8 cellular contexts compared by ENCODE assay signal in the genomic region with DNA sequence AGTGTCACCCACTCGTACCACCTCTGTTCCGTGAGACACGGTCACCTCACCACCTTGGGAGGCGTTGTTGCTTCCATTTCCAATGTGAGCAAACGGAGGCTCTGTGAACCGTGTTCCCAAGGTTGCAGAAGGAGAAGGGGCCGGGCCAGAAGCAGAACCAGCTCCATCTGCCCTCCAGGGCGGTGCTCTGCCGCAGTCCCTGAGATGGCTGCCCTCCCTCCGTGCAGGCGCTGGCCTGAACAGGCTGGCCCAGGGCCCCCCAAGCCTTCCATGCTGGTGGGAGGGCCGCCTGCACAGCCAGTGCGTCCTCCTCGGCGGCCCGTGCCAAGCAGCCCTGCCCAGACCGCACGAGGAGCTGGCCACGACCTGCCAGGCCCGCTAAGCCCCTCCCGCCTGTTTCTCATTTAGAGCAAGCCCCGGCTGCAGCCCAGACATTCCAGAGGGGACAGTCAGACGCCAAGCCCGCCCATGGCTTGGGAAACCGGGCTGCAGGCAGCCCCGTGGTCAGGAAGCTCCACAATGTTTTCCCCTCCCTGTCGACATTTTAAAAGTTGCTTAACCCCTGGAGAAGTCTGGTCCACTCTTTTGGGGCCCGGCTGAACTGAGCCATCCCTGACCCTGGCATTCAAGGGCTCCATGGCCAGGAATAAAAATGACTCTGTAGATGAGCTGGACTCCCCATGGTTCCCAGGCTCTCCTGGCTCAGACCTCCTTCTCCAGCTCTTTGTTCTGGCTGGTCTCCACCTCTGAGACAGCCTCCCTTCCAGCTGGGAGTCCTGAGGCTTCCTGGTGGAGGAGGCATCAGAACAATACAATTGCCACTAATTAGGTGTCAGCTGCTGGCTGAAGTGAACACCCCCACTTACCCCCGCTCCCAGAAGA.
DNase-seq lines count a peak whose midpoint lies in the region; ATAC-seq, FAIRE-seq and TF ChIP-seq lines count a peak whose summit lies in the region.
"Had no signal": no experiment of that assay in that cellular context is flagged by ENCODE, and none has a peak within 500 bp of the region (broad histone marks: within the 10 kb centered on the region; RNA-seq: fewer than 3 reads in every experiment).

No MANE protein-coding gene starts in this region.

- in situ Hi-C loops in HepG2 (cut with HindIII; ENCODE audit: extremely low pct_ligation_motif_present, low pct_unique_long_range_greater_than_20kb), result no loop called here

- TF ChIP-seq RAD21 in HepG2 (CRISPR knock-in tag; IDR thresholded peaks at IDR 0.05), result no peak

- H3K4me1 ChIP-seq in HUES6 (ENCODE audit: control insufficient read depth, insufficient read depth, low read length), result peaks cover 19% of the 10 kb centered on the region
- H3K4me1 ChIP-seq in colonic mucosa, result no peaks in the 10 kb centered on the region
- no peaks in the 10 kb centered on the region for H3K4me1 ChIP-seq in HepG2 (ENCODE audit: insufficient read depth, low read length)
- H3K4me1 ChIP-seq in tibial nerve, result peaks cover 0 to 14% (median 6%) of the 10 kb centered on the region in 4 donors

- no TSS peak for BruUV-seq in HepG2 (replicated peaks; lab: Mats Ljungman, UMichigan)

- peak overlapping the region; percentile 42 for H3K9ac ChIP-seq in HUES6 (ENCODE audit: low read length)
- no peak overlapping the region for H3K9ac ChIP-seq in colonic mucosa (ENCODE audit: low read depth in 2 of 2, low read length in 2 of 2)
- H3K9ac ChIP-seq in HepG2 (ENCODE audit: insufficient read depth, low read depth, low read length), result no peak overlapping the region

- intact Hi-C loops in colonic mucosa (cut with DNase I) (no loop called here), HepG2 (cut with micrococcal nuclease; ENCODE audit: unreplicated experiment) (no loop called here)

- H3K27ac ChIP-seq in HUES6 (ENCODE audit: low read depth, low read length) (peak overlapping the region; percentile 19; the same call in 1 of the 2 replicates), colonic mucosa (peak overlapping the region; percentile 17), HepG2 (ENCODE audit: extremely low read length, insufficient read depth, low read length) (no peak overlapping the region), tibial nerve (peak overlapping the region in 3 of 4 donors; percentile 1 to 84 (median 59))

- H3K4me3 ChIP-seq in HUES6 (ENCODE audit: low read depth, low read length), result peak overlapping the region; percentile 37; the same call in 1 of the 2 replicates
- no peak overlapping the region for H3K4me3 ChIP-seq in colonic mucosa
- H3K4me3 ChIP-seq in HepG2 (replicated peaks in 1 of 3; ENCODE audit: insufficient read depth in 1 of 3, low read depth in 2 of 3, low read length in 3 of 3), result no peak overlapping the region; a peak in 1 of 6 replicates
- peak overlapping the region in 2 of 4 donors; percentile 0 to 30 for H3K4me3 ChIP-seq in tibial nerve
- H3K4me3 ChIP-seq: K562 had no signal

- H3K4me2 ChIP-seq in HepG2 (ENCODE audit: low read depth, low read length), result no peak overlapping the region; the same call in 1 of the 2 replicates

- H3K9me3 ChIP-seq in HUES6 (ENCODE audit: control insufficient read depth, insufficient read depth, low read depth, low read length), result peaks cover 10% of the 10 kb centered on the region; the same call in 1 of the 2 replicates
- H3K9me3 ChIP-seq in colonic mucosa, result no peaks in the 10 kb centered on the region
- no peaks in the 10 kb centered on the region for H3K9me3 ChIP-seq in HepG2 (ENCODE audit: low read length)
- no peaks in the 10 kb centered on the region for H3K9me3 ChIP-seq in tibial nerve

- TF ChIP-seq POLR2A in HepG2 (IDR thresholded peaks at IDR 0.05; ENCODE audit: insufficient read depth in 1 of 2, low read depth in 2 of 2, low read length in 2 of 2) (no peak), tibial nerve (IDR thresholded peaks at IDR 0.05) (no peak)

- TF ChIP-seq EP300 in HepG2 (IDR thresholded peaks at IDR 0.05; ENCODE audit: low read depth in 2 of 2, low read length in 2 of 2) (no peak), HepG2 (CRISPR knock-in tag; IDR thresholded peaks at IDR 0.05; ENCODE audit: borderline replicate concordance) (no peak), tibial nerve (IDR thresholded peaks at IDR 0.05) (peak in 1 of 2 donors; percentile 71)

- H3K36me3 ChIP-seq in HUES6 (ENCODE audit: control insufficient read depth, insufficient read depth, low read length) (no peaks in the 10 kb centered on the region), colonic mucosa (no peaks in the 10 kb centered on the region), HepG2 (replicated peaks in 1 of 2; ENCODE audit: control insufficient read depth in 1 of 2, insufficient read depth in 2 of 2, low read length in 2 of 2) (no peaks in the 10 kb centered on the region), tibial nerve (no peaks in the 10 kb centered on the region)

- CTCF ChIA-PET in HepG2 (lab: Yijun Ruan, JAX; ENCODE audit: low intra/inter-chr PET ratio, low total read pairs), result no interaction called here

- H4K20me1 ChIP-seq in HepG2 (ENCODE audit: insufficient read depth, low read length), result no peaks in the 10 kb centered on the region

- TF ChIP-seq CTCF in colonic mucosa (IDR thresholded peaks at IDR 0.05) (no peak), HepG2 (CRISPR knock-in tag; IDR thresholded peaks at IDR 0.05) (no peak), tibial nerve (IDR thresholded peaks at IDR 0.05) (no peak)

- no peak overlapping the region for H2AFZ ChIP-seq in HepG2 (ENCODE audit: low read length)

- ATAC-seq in HepG2 (peak; percentile 84), HG02852 (IDR thresholded peaks at IDR 0.05; ENCODE audit: unreplicated experiment) (no peak)
- ATAC-seq: K562 had no signal

- POLR2A ChIA-PET in HepG2 (lab: Yijun Ruan, JAX), result no interaction called here

- peak; percentile 67 for DNase-seq in colonic mucosa
- DNase-seq in HepG2 (ENCODE audit: low spot score), result peak; percentile 10
- peak; percentile 63 to 75 for DNase-seq in tibial nerve (ENCODE audit: low spot score in 2 of 2)
- no peak for DNase-seq in NAMALWA (ENCODE audit: low spot score)
- no peak for DNase-seq in NCI-H1092 treated with DMSO at 0.1 percent for 48 hours (lab: John Stamatoyannopoulos, UW)

- WGBS in HepG2 (ENCODE audit: low lambda C conversion rate), result 44% methylated on average over 4 of the region's 29 CpGs
- WGBS in tibial nerve, 2 donors, result 28 to 32% methylated on average over 23 of the region's 29 CpGs

- no peak for FAIRE-seq in HepG2 (lab: Jason Lieb, UNC)
- FAIRE-seq: K562 had no signal

- H3K79me2 ChIP-seq in HepG2 (ENCODE audit: insufficient read depth, low read length), result no peaks in the 10 kb centered on the region

- H3K27me3 ChIP-seq in HUES6 (ENCODE audit: control insufficient read depth, insufficient read depth, low read length), result no peaks in the 10 kb centered on the region
- no peaks in the 10 kb centered on the region for H3K27me3 ChIP-seq in colonic mucosa
- H3K27me3 ChIP-seq in HepG2 (ENCODE audit: control insufficient read depth in 1 of 2, insufficient read depth in 2 of 2, low read length in 2 of 2), result peaks cover 0 to 5% of the 10 kb centered on the region in 2 experiments; a peak in 2 of 5 replicates
- H3K27me3 ChIP-seq in tibial nerve, result no peaks in the 10 kb centered on the region

TF ChIP-seq in HepG2, 621 proteins besides CTCF, POLR2A, EP300 and RAD21:
- TF ChIP-seq, protein P1, sequence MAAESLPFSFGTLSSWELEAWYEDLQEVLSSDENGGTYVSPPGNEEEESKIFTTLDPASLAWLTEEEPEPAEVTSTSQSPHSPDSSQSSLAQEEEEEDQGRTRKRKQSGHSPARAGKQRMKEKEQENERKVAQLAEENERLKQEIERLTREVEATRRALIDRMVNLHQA (CRISPR knock-in tag; IDR thresholded peaks at IDR 0.05), result no peak
- TF ChIP-seq, protein P2, sequence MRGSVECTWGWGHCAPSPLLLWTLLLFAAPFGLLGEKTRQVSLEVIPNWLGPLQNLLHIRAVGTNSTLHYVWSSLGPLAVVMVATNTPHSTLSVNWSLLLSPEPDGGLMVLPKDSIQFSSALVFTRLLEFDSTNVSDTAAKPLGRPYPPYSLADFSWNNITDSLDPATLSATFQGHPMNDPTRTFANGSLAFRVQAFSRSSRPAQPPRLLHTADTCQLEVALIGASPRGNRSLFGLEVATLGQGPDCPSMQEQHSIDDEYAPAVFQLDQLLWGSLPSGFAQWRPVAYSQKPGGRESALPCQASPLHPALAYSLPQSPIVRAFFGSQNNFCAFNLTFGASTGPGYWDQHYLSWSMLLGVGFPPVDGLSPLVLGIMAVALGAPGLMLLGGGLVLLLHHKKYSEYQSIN (CRISPR knock-in tag; IDR thresholded peaks at IDR 0.05; ENCODE audit: borderline replicate concordance), result no peak
- TF ChIP-seq ZSCAN21 (CRISPR knock-in tag; IDR thresholded peaks at IDR 0.05; ENCODE audit: borderline replicate concordance), result no peak
- TF ChIP-seq ZNF44 (CRISPR knock-in tag; IDR thresholded peaks at IDR 0.05), result no peak
- TF ChIP-seq, protein P3, sequence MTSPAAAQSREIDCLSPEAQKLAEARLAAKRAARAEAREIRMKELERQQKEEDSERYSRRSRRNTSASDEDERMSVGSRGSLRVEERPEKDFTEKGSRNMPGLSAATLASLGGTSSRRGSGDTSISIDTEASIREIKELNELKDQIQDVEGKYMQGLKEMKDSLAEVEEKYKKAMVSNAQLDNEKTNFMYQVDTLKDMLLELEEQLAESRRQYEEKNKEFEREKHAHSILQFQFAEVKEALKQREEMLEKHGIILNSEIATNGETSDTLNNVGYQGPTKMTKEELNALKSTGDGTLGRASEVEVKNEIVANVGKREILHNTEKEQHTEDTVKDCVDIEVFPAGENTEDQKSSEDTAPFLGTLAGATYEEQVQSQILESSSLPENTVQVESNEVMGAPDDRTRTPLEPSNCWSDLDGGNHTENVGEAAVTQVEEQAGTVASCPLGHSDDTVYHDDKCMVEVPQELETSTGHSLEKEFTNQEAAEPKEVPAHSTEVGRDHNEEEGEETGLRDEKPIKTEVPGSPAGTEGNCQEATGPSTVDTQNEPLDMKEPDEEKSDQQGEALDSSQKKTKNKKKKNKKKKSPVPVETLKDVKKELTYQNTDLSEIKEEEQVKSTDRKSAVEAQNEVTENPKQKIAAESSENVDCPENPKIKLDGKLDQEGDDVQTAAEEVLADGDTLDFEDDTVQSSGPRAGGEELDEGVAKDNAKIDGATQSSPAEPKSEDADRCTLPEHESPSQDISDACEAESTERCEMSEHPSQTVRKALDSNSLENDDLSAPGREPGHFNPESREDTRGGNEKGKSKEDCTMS (CRISPR knock-in tag; conservative IDR thresholded peaks at IDR 0.05), result no peak
- 0 out of 2 replicates have a peak, but pooled peaks have one; percentile 25 for TF ChIP-seq FOSL2 (CRISPR knock-in tag; IDR thresholded peaks at IDR 0.05)

Comparison
In these comparisons a context has a peak if more than half of its experiments do, and no peak if none do; other contexts are left out.
1. DNase-seq: peak in colonic mucosa (single experiment), HepG2 (single experiment) and tibial nerve (2 of 2); none in NAMALWA (single experiment) and NCI-H1092 treated with DMSO at 0.1 percent for 48 hours (single experiment).